Comparison of ENCODE assay signal across 8 cellular contexts in the genomic region with DNA sequence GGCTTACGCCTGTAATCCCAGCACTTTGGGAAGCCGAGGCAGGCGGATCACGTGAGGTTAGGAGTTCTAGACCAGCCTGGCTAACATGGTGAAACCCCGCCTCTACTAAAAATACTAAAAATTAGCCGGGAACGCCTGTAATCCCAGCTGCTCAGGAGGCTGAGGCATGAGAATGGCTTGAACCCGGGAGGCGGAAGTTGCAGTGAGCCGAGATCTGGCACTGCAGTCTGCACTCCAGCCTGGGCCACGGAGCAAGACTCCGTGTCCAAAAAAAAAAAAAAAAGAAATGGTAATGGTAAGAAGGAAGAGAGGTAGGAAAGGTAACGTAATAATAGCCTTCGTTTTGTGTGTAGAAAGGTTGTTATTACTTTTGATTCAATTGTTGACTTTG. TPM values are rescaled to one million over a fixed set of nuclear protein-coding genes. Genes with fewer than 3 reads are reported as not detected.
DNase-seq lines count a peak whose midpoint lies in the region; ATAC-seq and TF ChIP-seq lines count a peak whose summit lies in the region.

No MANE protein-coding gene starts in this region.

- no peak overlapping the region for H2BK12ac ChIP-seq in mesenchymal stem cell (ENCODE audit: low read length in 2 of 2)

- H3K4ac ChIP-seq in IMR-90 (ENCODE audit: low read depth, low read length) (peak overlapping the region; percentile 77; the same call in 1 of the 2 replicates), mesenchymal stem cell (ENCODE audit: low read depth in 1 of 2, low read length in 2 of 2) (no peak overlapping the region)

- H3K36me3 ChIP-seq in IMR-90 (ENCODE audit: control insufficient read depth, insufficient read depth, low read length) (peaks cover 24% of the 10 kb centered on the region), mesenchymal stem cell (ENCODE audit: control insufficient read depth in 1 of 2, insufficient read depth in 2 of 2, low read depth in 1 of 2, low read length in 2 of 2) (peaks cover 17 to 55% of the 10 kb centered on the region in 2 experiments)

- H3K4me3 Mint-ChIP-seq in brain = peak overlapping the region; percentile 96 to 97 (median 97)

- peaks cover 4% of the 10 kb centered on the region for H4K20me1 ChIP-seq in IMR-90 (ENCODE audit: insufficient read depth, low read length)

- in situ Hi-C loops in IMR-90 (cut with MboI; ENCODE audit: low sequenced_read_pairs) = no loop called here

- BruUV-seq in IMR-90 (replicated peaks; lab: Mats Ljungman, UMichigan) = no TSS peak

- H3K23ac ChIP-seq in IMR-90 (ENCODE audit: low read depth, low read length) (peak overlapping the region; percentile 98; the same call in 1 of the 2 replicates), mesenchymal stem cell (ENCODE audit: low read length in 2 of 2) (no peak overlapping the region)

- intact Hi-C loops in IMR-90 (cut with micrococcal nuclease) (loop anchor here (5.0 to 10.0 kb wide), 2 partner anchors 237 to 266 kb away; no protein-coding TSS in a partner anchor), sciatic nerve (cut with DNase I) (no loop called here)

- ATAC-seq in IMR-90 (ENCODE audit: low read depth) (no peak), GM19023 (IDR thresholded peaks at IDR 0.05; ENCODE audit: unreplicated experiment) (no peak), HG03565 (IDR thresholded peaks at IDR 0.05; ENCODE audit: unreplicated experiment) (no peak), sciatic nerve (no peak)

- H3K27ac ChIP-seq in AG04450 (ENCODE audit: low read depth, low read length) (no peak overlapping the region), IMR-90 (ENCODE audit: insufficient read depth, low read length) (peak overlapping the region; percentile 82), mesenchymal stem cell (ENCODE audit: low read length, poor library complexity, severe bottlenecking) (no peak overlapping the region)

- H3K27me3 Mint-ChIP-seq in brain = peaks cover 4% of the 10 kb centered on the region

- peaks cover 46% of the 10 kb centered on the region for H3K4me1 Mint-ChIP-seq in brain

- CTCF ChIA-PET in AG04450 (lab: Charles Lee) = no interaction called here
- CTCF ChIA-PET in IMR-90 (lab: Yijun Ruan, JAX) = no interaction called here

- DNase-seq in AG04450 (ENCODE audit: low read depth, low spot score) (no peak), IMR-90 (no peak), mesenchymal stem cell (no peak), NCI-H2029 (lab: John Stamatoyannopoulos, UW) (no peak), sciatic nerve (ENCODE audit: low spot score) (no peak)

- H3K79me1 ChIP-seq in IMR-90 (ENCODE audit: low read depth in 1 of 2, low read length in 2 of 2) (peaks cover 29 to 44% of the 10 kb centered on the region in 2 experiments), mesenchymal stem cell (replicated peaks; ENCODE audit: low read length, poor library complexity, severe bottlenecking) (peaks cover 22% of the 10 kb centered on the region)

- 30 to 100% methylated on average over 2 to 6 of the region's 14 CpGs for WGBS in IMR-90 (ENCODE audit: extremely low coverage in 2 of 2, insufficient read length in 1 of 2), 2 experiments
- 21% methylated on average over 13 of the region's 14 CpGs for WGBS in mesenchymal stem cell

- H3K18ac ChIP-seq in IMR-90 (ENCODE audit: low read depth, low read length) (no peak overlapping the region), mesenchymal stem cell (ENCODE audit: low read depth in 1 of 2, low read length in 2 of 2) (no peak overlapping the region)

- peak overlapping the region; percentile 38; the same call in 1 of the 2 replicates for H3K56ac ChIP-seq in IMR-90 (ENCODE audit: extremely low read depth, insufficient read depth, low read length)

- H3K14ac ChIP-seq in IMR-90 (replicated peaks; ENCODE audit: low read depth, low read length) = peak overlapping the region; percentile 26; the same call in 1 of the 2 replicates
- no peak overlapping the region for H3K14ac ChIP-seq in mesenchymal stem cell (ENCODE audit: low read length in 2 of 2)

- H2BK15ac ChIP-seq in IMR-90 (ENCODE audit: low read depth, low read length) = no peak overlapping the region
- no peak overlapping the region for H2BK15ac ChIP-seq in mesenchymal stem cell (ENCODE audit: low read depth, poor library complexity, severe bottlenecking)

- no peak for TF ChIP-seq RAD21 in IMR-90 (IDR thresholded peaks at IDR 0.05; ENCODE audit: low read length)

- H3K27ac Mint-ChIP-seq in brain = peak overlapping the region; percentile 93 to 100 (median 96)

- no peaks in the 10 kb centered on the region for H3K9me3 Mint-ChIP-seq in brain

- peak overlapping the region in 1 of 2 experiments; percentile 67; a peak in 2 of 4 replicates for H4K8ac ChIP-seq in IMR-90 (ENCODE audit: low read depth in 2 of 2, low read length in 2 of 2)
- no peak overlapping the region for H4K8ac ChIP-seq in mesenchymal stem cell (ENCODE audit: low read length)

- peaks cover 7% of the 10 kb centered on the region; the same call in 1 of the 2 replicates for H3K9me3 ChIP-seq in AG04450 (ENCODE audit: control insufficient read depth, insufficient read depth, low read length)
- H3K9me3 ChIP-seq in IMR-90 (ENCODE audit: control insufficient read depth, insufficient read depth, low read length) = no peaks in the 10 kb centered on the region
- no peaks in the 10 kb centered on the region for H3K9me3 ChIP-seq in mesenchymal stem cell (ENCODE audit: control insufficient read depth, low read length)

- peak overlapping the region; percentile 93 for H3K4me3 ChIP-seq in AG04450 (ENCODE audit: low read depth, low read length)
- peak overlapping the region; percentile 74 for H3K4me3 ChIP-seq in IMR-90 (ENCODE audit: insufficient read depth, low read depth, low read length)
- peak overlapping the region; percentile 93 to 97 for H3K4me3 ChIP-seq in mesenchymal stem cell (ENCODE audit: insufficient read depth in 1 of 2, low read depth in 1 of 2, low read length in 2 of 2)

- no peak overlapping the region for H2BK20ac ChIP-seq in IMR-90 (ENCODE audit: low read depth, low read length)

- no peak overlapping the region for H4K91ac ChIP-seq in IMR-90 (ENCODE audit: insufficient read depth, low read depth, low read length)
- no peak overlapping the region for H4K91ac ChIP-seq in mesenchymal stem cell (ENCODE audit: low read length)

- peaks cover 3% of the 10 kb centered on the region for H3K9me1 ChIP-seq in IMR-90 (ENCODE audit: insufficient read depth, low read length)

- peak overlapping the region; percentile 82 for H2BK5ac ChIP-seq in IMR-90 (ENCODE audit: low read depth, low read length, poor library complexity, severe bottlenecking)
- no peak overlapping the region for H2BK5ac ChIP-seq in mesenchymal stem cell (ENCODE audit: low read depth, low read length, poor library complexity, severe bottlenecking)

- H2AK5ac ChIP-seq in IMR-90 (ENCODE audit: low read depth, low read length) = no peak overlapping the region
- no peak overlapping the region for H2AK5ac ChIP-seq in mesenchymal stem cell (ENCODE audit: low read length, severe bottlenecking)

- POLR2A ChIA-PET in AG04450 (lab: Yijun Ruan, JAX) (interaction anchor here (1.2 to 2.8 kb wide), 2 partner anchors 39 to 285 kb away, joined by 3 to 23 read pairs; a partner anchor contains a TSS), IMR-90 (lab: Charles Lee; ENCODE audit: unreplicated experiment) (no interaction called here)

- H2AK9ac ChIP-seq in IMR-90 (replicated peaks; ENCODE audit: low read depth, low read length, poor library complexity) = no peak overlapping the region

- TF ChIP-seq POLR2A in IMR-90 (IDR thresholded peaks at IDR 0.05; ENCODE audit: low read depth, low read length) = no peak

- H3K27me3 ChIP-seq in AG04450 (ENCODE audit: control insufficient read depth, insufficient read depth, low read length) (no peaks in the 10 kb centered on the region), IMR-90 (ENCODE audit: control insufficient read depth, insufficient read depth, low read length) (no peaks in the 10 kb centered on the region), mesenchymal stem cell (ENCODE audit: control insufficient read depth in 1 of 2, insufficient read depth in 1 of 2, low read length in 2 of 2) (no peaks in the 10 kb centered on the region)

- H3K9ac ChIP-seq in IMR-90 (ENCODE audit: low read depth, low read length) (peak overlapping the region; percentile 82), mesenchymal stem cell (ENCODE audit: low read length) (peak overlapping the region; percentile 96)

- no peak overlapping the region for H4K5ac ChIP-seq in IMR-90 (ENCODE audit: low read depth, low read length)

- no peak for TF ChIP-seq CTCF in AG04450 (IDR thresholded peaks at IDR 0.05; ENCODE audit: low read depth, low read length)
- TF ChIP-seq CTCF in IMR-90 (conservative IDR thresholded peaks at IDR 0.05; ENCODE audit: low read depth, low read length) = no peak
- no peak for TF ChIP-seq CTCF in brain (conservative IDR thresholded peaks at IDR 0.05)

- no peak overlapping the region for H2BK120ac ChIP-seq in IMR-90 (ENCODE audit: low read depth, low read length)
- H2BK120ac ChIP-seq in mesenchymal stem cell (ENCODE audit: low read depth, low read length) = no peak overlapping the region

- H3K36me3 Mint-ChIP-seq in brain = peaks cover 35% of the 10 kb centered on the region

- dilution Hi-C loops in IMR-90 (cut with HindIII; ENCODE audit: low sequenced_read_pairs, unreplicated experiment) = no loop called here

- H3K4me2 ChIP-seq in IMR-90 (ENCODE audit: low read depth, low read length) (peak overlapping the region; percentile 93), mesenchymal stem cell (ENCODE audit: low read length, poor library complexity, severe bottlenecking) (peak overlapping the region; percentile 82)

- H3K4me1 ChIP-seq in IMR-90 (ENCODE audit: control insufficient read depth, insufficient read depth, low read length) (peaks cover 1% of the 10 kb centered on the region; the same call in 1 of the 2 replicates), mesenchymal stem cell (ENCODE audit: control insufficient read depth, insufficient read depth, low read depth, low read length) (no peaks in the 10 kb centered on the region)

- no peak overlapping the region for H2AFZ ChIP-seq in IMR-90 (replicated peaks; ENCODE audit: low read length, poor library complexity)
- H2AFZ ChIP-seq in mesenchymal stem cell (ENCODE audit: low read depth, low read length) = no peak overlapping the region

RNA-seq across cellular contexts. Expression of a gene that starts 1.2 kb away (rescaled TPM):
- 10.1 and 14.9 TPM in 2 replicates for polyA plus RNA-seq in AG04450 (2011; rRNA removed)
- 2.9 and 3.4 TPM in 2 replicates for polyA minus RNA-seq in AG04450 (2011; rRNA and poly(A)+ RNA removed)
- total RNA-seq in IMR-90 (2012; rRNA removed) = 11.8 and 15.6 TPM in 2 replicates
- 8.7 and 10.3 TPM in 2 replicates for polyA plus RNA-seq in IMR-90 (2012; rRNA removed)
- polyA plus RNA-seq in IMR-90 (2012; cell fraction: cytosol; rRNA removed) = 2.3 and 3.8 TPM in 2 replicates
- polyA plus RNA-seq in IMR-90 (2012; cell fraction: nucleus; rRNA removed; ENCODE audit: low replicate concordance) = 2.2 and 12.8 TPM in 2 replicates
- polyA plus RNA-seq in brain (ENCODE audit: insufficient read depth, low read depth, low replicate concordance) = 7.6 TPM
- polyA plus RNA-seq in mesenchymal stem cell (2013, experiment 1 of 2) = 11.4 TPM
- 11.7 TPM for polyA plus RNA-seq in mesenchymal stem cell (2013, experiment 2 of 2)
- 10.2 TPM for total RNA-seq in sciatic nerve

RNA-seq across cellular contexts. Expression of a gene that starts 1.2 kb away (rescaled TPM):
- polyA plus RNA-seq in AG04450 (2011; rRNA removed) = 5.2 and 5.7 TPM in 2 replicates
- 12.3 and 12.6 TPM in 2 replicates for polyA minus RNA-seq in AG04450 (2011; rRNA and poly(A)+ RNA removed)
- total RNA-seq in IMR-90 (2012; rRNA removed) = 16.0 and 17.2 TPM in 2 replicates
- 4.2 and 4.7 TPM in 2 replicates for polyA plus RNA-seq in IMR-90 (2012; rRNA removed)
- polyA plus RNA-seq in IMR-90 (2012; cell fraction: cytosol; rRNA removed) = 1.5 and 2.0 TPM in 2 replicates
- polyA plus RNA-seq in IMR-90 (2012; cell fraction: nucleus; rRNA removed; ENCODE audit: low replicate concordance) = 3.0 and 8.7 TPM in 2 replicates
- polyA plus RNA-seq in brain (ENCODE audit: insufficient read depth, low read depth, low replicate concordance) = 14.2 TPM
- 9.5 TPM for polyA plus RNA-seq in mesenchymal stem cell (2013, experiment 1 of 2)
- 9.3 TPM for polyA plus RNA-seq in mesenchymal stem cell (2013, experiment 2 of 2)
- 7.8 TPM for total RNA-seq in sciatic nerve

RNA-seq across cellular contexts. Expression of a gene that starts 1.5 kb away (rescaled TPM):
- 1.7 and 2.1 TPM in 2 replicates for polyA plus RNA-seq in AG04450 (2011; rRNA removed)
- polyA minus RNA-seq in AG04450 (2011; rRNA and poly(A)+ RNA removed) = 0.48 TPM in 1 of 2 replicates, not detected in the other
- total RNA-seq in IMR-90 (2012; rRNA removed) = 0.72 and 0.83 TPM in 2 replicates
- 1.1 and 1.3 TPM in 2 replicates for polyA plus RNA-seq in IMR-90 (2012; rRNA removed)
- polyA plus RNA-seq in IMR-90 (2012; cell fraction: cytosol; rRNA removed) = 0.54 and 1.3 TPM in 2 replicates
- 0.44 and 2.9 TPM in 2 replicates for polyA plus RNA-seq in IMR-90 (2012; cell fraction: nucleus; rRNA removed; ENCODE audit: low replicate concordance)
- 2.4 TPM for polyA plus RNA-seq in brain (ENCODE audit: insufficient read depth, low read depth, low replicate concordance)
- polyA plus RNA-seq in mesenchymal stem cell (2013, experiment 1 of 2) = 0.99 TPM
- polyA plus RNA-seq in mesenchymal stem cell (2013, experiment 2 of 2) = 0.89 TPM
- total RNA-seq in sciatic nerve = 3.5 TPM

RNA-seq across cellular contexts. Expression of a gene that starts 39.4 kb away (rescaled TPM):
- polyA plus RNA-seq in AG04450 (2011; rRNA removed) = 6.2 and 9.0 TPM in 2 replicates
- polyA minus RNA-seq in AG04450 (2011; rRNA and poly(A)+ RNA removed) = 2.2 and 9.1 TPM in 2 replicates
- 14.5 and 23.3 TPM in 2 replicates for total RNA-seq in IMR-90 (2012; rRNA removed)
- 3.6 and 5.3 TPM in 2 replicates for polyA plus RNA-seq in IMR-90 (2012; rRNA removed)
- polyA plus RNA-seq in IMR-90 (2012; cell fraction: cytosol; rRNA removed) = 0.40 and 0.76 TPM in 2 replicates
- polyA plus RNA-seq in IMR-90 (2012; cell fraction: nucleus; rRNA removed; ENCODE audit: low replicate concordance) = 0.23 and 2.1 TPM in 2 replicates
- 8.7 TPM for polyA plus RNA-seq in brain (ENCODE audit: insufficient read depth, low read depth, low replicate concordance)
- 7.4 TPM for polyA plus RNA-seq in mesenchymal stem cell (2013, experiment 1 of 2)
- polyA plus RNA-seq in mesenchymal stem cell (2013, experiment 2 of 2) = 8.9 TPM
- 4.8 TPM for total RNA-seq in sciatic nerve
